ENCODE assay signal across 7 cellular contexts in the genomic region with DNA sequence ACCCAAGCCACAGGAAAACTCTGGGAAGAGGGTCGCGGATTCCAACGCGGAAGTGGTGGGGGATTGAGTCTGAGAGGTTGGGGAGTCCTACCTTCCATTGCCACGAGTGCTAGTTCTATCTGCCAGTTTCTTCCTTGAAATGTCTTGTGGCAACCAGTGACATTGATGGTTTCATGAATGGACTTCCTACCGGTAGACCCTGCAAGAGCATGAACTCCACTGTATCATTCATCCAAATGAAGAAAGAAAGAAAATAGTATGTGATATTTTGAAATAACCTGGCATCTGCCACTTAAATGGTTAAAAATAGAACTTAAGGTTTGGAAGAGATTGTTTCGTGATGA. TPM values are rescaled to one million over a fixed set of nuclear protein-coding genes. Genes with fewer than 3 reads are reported as not detected.
A peak's percentile ranks its signal among the peaks of the same experiment; 100 is the strongest.
DNase-seq lines count a peak whose midpoint lies in the region; ATAC-seq and TF ChIP-seq lines count a peak whose summit lies in the region.

No MANE protein-coding gene starts in this region.

- CTCF ChIA-PET in HEK293 (lab: Yijun Ruan, JAX), result no interaction called here

- peaks cover 15% of the 10 kb centered on the region for H3K4me1 Mint-ChIP-seq in memory B cell

- H3K36me3 Mint-ChIP-seq in memory B cell, result peaks cover 2% of the 10 kb centered on the region

- H3K4me1 ChIP-seq in HEK293 (ENCODE audit: control insufficient read depth, insufficient read depth, low read length), result no peaks in the 10 kb centered on the region; the same call in 1 of the 2 replicates

- POLR2A ChIA-PET in HEK293 (lab: Yijun Ruan, JAX), result no interaction called here

- H3K27me3 ChIP-seq in MG63, result no peaks in the 10 kb centered on the region

- H3K36me3 ChIP-seq in HEK293 (ENCODE audit: control insufficient read depth in 2 of 2, insufficient read depth in 1 of 2, low read length in 2 of 2), result no peaks in the 10 kb centered on the region
- no peaks in the 10 kb centered on the region for H3K36me3 ChIP-seq in MG63

- peaks cover 3% of the 10 kb centered on the region for H3K27me3 Mint-ChIP-seq in memory B cell

- H3K4me3 Mint-ChIP-seq in memory B cell, result no peak overlapping the region

- H3K9me3 ChIP-seq in HEK293 (ENCODE audit: control insufficient read depth, insufficient read depth, low read depth, low read length) (no peaks in the 10 kb centered on the region), MG63 (no peaks in the 10 kb centered on the region)

- H3K4me3 ChIP-seq in HEK293 (ENCODE audit: low read depth, low read length), result peak overlapping the region; percentile 87
- peak overlapping the region; percentile 68 for H3K4me3 ChIP-seq in MG63

- DNase-seq in MG63 (no peak), cerebellar cortex (ENCODE audit: low spot score) (peak; percentile 56), memory B cell (ENCODE audit: low spot score in 2 of 2) (no peak), hippocampal formation (lab: John Stamatoyannopoulos, UW) (no peak), DMS153 (lab: John Stamatoyannopoulos, UW) (no peak)

- H3K9me3 Mint-ChIP-seq in memory B cell, result no peaks in the 10 kb centered on the region

- TF ChIP-seq CTCF in HEK293 (tag by site-specific recombination; IDR thresholded peaks at IDR 0.05), result no peak

- H3K27ac Mint-ChIP-seq in memory B cell, result no peak overlapping the region

- no peak overlapping the region; the same call in 1 of the 2 replicates for H3K27ac ChIP-seq in HEK293 (ENCODE audit: extremely low read depth, low read depth, low read length)

- ATAC-seq in GM18511 (IDR thresholded peaks at IDR 0.05; ENCODE audit: unreplicated experiment) (peak; percentile 27), memory B cell (ENCODE audit: low read depth) (peak; percentile 10)

TF ChIP-seq in HEK293, 187 proteins besides CTCF, POLR2A, EP300 and RAD21:
- no peak for TF ChIP-seq ZNF473 (tag by site-specific recombination; IDR thresholded peaks at IDR 0.05)
- TF ChIP-seq ZNF26 (tag by site-specific recombination; IDR thresholded peaks at IDR 0.05), result no peak
- TF ChIP-seq ZNF624 (tag by site-specific recombination; IDR thresholded peaks at IDR 0.05), result no peak
- TF ChIP-seq ZNF747 (tag by site-specific recombination; IDR thresholded peaks at IDR 0.05), result no peak

RNA-seq across cellular contexts. Expression of gene SLC10A7, which starts 1.1 kb away (rescaled TPM):
- 3.7 and 10.2 TPM in 2 replicates for total RNA-seq in MG63 (2014; rRNA removed; shearing (Covaris generic); ENCODE audit: low replicate concordance)
